8 cellular contexts compared by ENCODE assay signal in the genomic region with DNA sequence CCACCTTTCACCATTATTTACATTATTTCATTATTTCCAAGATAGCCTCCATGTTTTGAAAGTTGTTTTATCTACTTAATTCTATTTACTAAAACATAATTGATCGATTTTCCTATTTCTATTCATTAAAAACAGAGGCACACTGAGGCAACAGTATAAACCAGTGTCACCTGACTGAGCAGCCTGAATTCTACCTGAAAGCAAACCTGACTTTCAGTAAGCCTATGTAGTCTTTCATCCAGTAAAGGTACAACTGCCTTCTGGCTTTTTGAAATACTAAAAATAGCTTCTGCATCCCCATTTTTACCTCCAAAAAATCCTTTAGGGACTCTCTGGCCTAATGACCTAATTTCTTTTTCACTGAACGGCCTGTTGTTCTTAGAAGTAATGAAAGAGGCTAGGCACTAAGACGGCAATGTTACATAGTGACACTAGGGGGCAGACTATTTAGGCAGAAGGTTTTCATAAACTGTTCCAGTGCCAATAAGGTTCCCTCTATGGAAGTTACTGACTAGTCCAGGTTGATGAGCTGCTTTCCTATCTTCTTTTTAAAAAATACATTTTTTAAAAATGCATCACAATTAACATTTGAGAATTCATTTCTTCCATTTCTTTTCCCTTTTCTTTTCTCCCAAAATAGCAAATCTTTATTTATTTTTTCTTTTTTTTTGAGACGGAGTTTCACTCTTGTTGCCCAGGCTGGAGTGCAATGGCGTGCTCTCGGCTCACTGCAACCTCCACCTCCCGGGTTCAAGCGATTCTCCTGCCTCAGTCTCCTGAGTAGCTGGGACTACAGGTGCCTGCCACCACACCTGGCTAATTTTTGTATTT. TPM values are rescaled to one million over a fixed set of nuclear protein-coding genes. Genes with fewer than 3 reads are reported as not detected.
DNase-seq lines count a peak whose midpoint lies in the region; ATAC-seq and TF ChIP-seq lines count a peak whose summit lies in the region.

No MANE protein-coding gene starts in this region.

- H3K27ac Mint-ChIP-seq in GM23338 = no peak overlapping the region
- H3K27ac Mint-ChIP-seq in activated B cell treated with CpG ODN at 0.5 μM for 24 hours = no peak overlapping the region

- peaks cover 54% of the 10 kb centered on the region for H3K36me3 ChIP-seq in GM23338 (ENCODE audit: insufficient read depth)
- peaks cover 38% of the 10 kb centered on the region for H3K36me3 ChIP-seq in cardiac muscle cell

- H3K36me3 Mint-ChIP-seq in GM23338 (ENCODE audit: low read depth) (peaks cover 76% of the 10 kb centered on the region), activated B cell treated with CpG ODN at 0.5 μM for 24 hours (ENCODE audit: low read depth) (peaks cover 72% of the 10 kb centered on the region)

- no peak overlapping the region for H2AFZ ChIP-seq in GM23338

- DNase-seq in COR-L47 (lab: John Stamatoyannopoulos, UW) (peak; percentile 58), GM23338 (ENCODE audit: low spot score) (peak; percentile 86), NCI-H226 (peak; percentile 37), activated B cell treated with CpG ODN at 0.5 μM for 24 hours (no peak), cardiac muscle cell (ENCODE audit: low read depth in 1 of 2, low spot score in 1 of 2) (peak; percentile 77 to 84), pulmonary artery endothelial cell (ENCODE audit: low read depth, low spot score) (peak; percentile 47)

- TF ChIP-seq POLR2A in GM18505 (IDR thresholded peaks at IDR 0.05; ENCODE audit: borderline replicate concordance, extremely low read depth, insufficient read depth, insufficient read length) = no peak

- no peak overlapping the region for H3K27ac ChIP-seq in GM23338 (ENCODE audit: low read depth)
- H3K27ac ChIP-seq in cardiac muscle cell = no peak overlapping the region

- H3K4me3 Mint-ChIP-seq in GM23338 = no peak overlapping the region
- no peak overlapping the region for H3K4me3 Mint-ChIP-seq in activated B cell treated with CpG ODN at 0.5 μM for 24 hours

- no peaks in the 10 kb centered on the region for H3K9me3 Mint-ChIP-seq in GM23338
- H3K9me3 Mint-ChIP-seq in activated B cell treated with CpG ODN at 0.5 μM for 24 hours = no peaks in the 10 kb centered on the region

- intact Hi-C loops in activated B cell treated with CpG ODN at 0.5 μM for 24 hours (cut with micrococcal nuclease) = loop anchor here (1.0 kb wide), 3 partner anchors 66 to 348 kb away; a partner anchor contains a TSS

- H3K27me3 Mint-ChIP-seq in GM23338 (ENCODE audit: insufficient read depth, low read depth, poor library complexity) = no peaks in the 10 kb centered on the region
- no peaks in the 10 kb centered on the region for H3K27me3 Mint-ChIP-seq in activated B cell treated with CpG ODN at 0.5 μM for 24 hours

- ATAC-seq in GM23338 (peak; percentile 91), activated B cell treated with CpG ODN at 0.5 μM for 24 hours (ENCODE audit: low read depth) (peak; percentile 69), GM21528 (IDR thresholded peaks at IDR 0.05; ENCODE audit: low FRiP score, unreplicated experiment) (no peak), GM18505 (IDR thresholded peaks at IDR 0.05; ENCODE audit: unreplicated experiment) (no peak)

- no peaks in the 10 kb centered on the region for H3K79me2 ChIP-seq in GM23338 (replicated peaks; ENCODE audit: insufficient read depth)

- CTCF ChIA-PET in activated B cell treated with CpG ODN at 0.5 μM for 24 hours (lab: Charles Lee) = interaction anchor here (0.7 to 4.2 kb wide), 13 partner anchors 11 to 438 kb away, joined by 3 to 48 read pairs (median 4); no protein-coding TSS in a partner anchor

- H3K4me3 ChIP-seq in GM23338 (no peak overlapping the region), cardiac muscle cell (no peak overlapping the region)

- 0 out of 2 replicates have a peak, but pooled peaks cover 4% of the 10 kb centered on the region for H3F3A ChIP-seq in GM23338 (replicated peaks; ENCODE audit: low read depth)

- no peaks in the 10 kb centered on the region for H3K9me2 ChIP-seq in GM23338 (ENCODE audit: insufficient read depth)

- no peaks in the 10 kb centered on the region for H3K9me3 ChIP-seq in cardiac muscle cell (ENCODE audit: low read depth)

- no peak overlapping the region for H3K4me2 ChIP-seq in GM23338

- H3K27me3 ChIP-seq in GM23338 (ENCODE audit: insufficient read depth) (no peaks in the 10 kb centered on the region), cardiac muscle cell (no peaks in the 10 kb centered on the region)

- peaks cover 3% of the 10 kb centered on the region; the same call in 1 of the 2 replicates for H4K20me1 ChIP-seq in GM23338 (replicated peaks; ENCODE audit: insufficient read depth)

- 0 out of 2 replicates have a peak, but pooled peaks cover 4% of the 10 kb centered on the region for H3K4me1 ChIP-seq in GM23338 (ENCODE audit: insufficient read depth)
- H3K4me1 ChIP-seq in cardiac muscle cell (ENCODE audit: low read depth) = no peaks in the 10 kb centered on the region

- POLR2A ChIA-PET in activated B cell treated with CpG ODN at 0.5 μM for 24 hours (lab: Charles Lee) = interaction anchor here (0.5 to 1.3 kb wide), 2 partner anchors 66 to 1001 kb away, joined by 3 read pairs; a partner anchor contains a TSS

- peak; percentile 83 to 93 for TF ChIP-seq CTCF in GM23338 (conservative IDR thresholded peaks at IDR 0.05; ENCODE audit: low read depth in 2 of 2)
- peak; percentile 82 for TF ChIP-seq CTCF in activated B cell treated with CpG ODN at 0.5 μM for 24 hours (IDR thresholded peaks at IDR 0.05)
- TF ChIP-seq CTCF in cardiac muscle cell (IDR thresholded peaks at IDR 0.05; ENCODE audit: low read depth, low read length) = peak; percentile 82

- peaks cover 4% of the 10 kb centered on the region; the same call in 1 of the 3 replicates for H3K4me1 Mint-ChIP-seq in GM23338
- H3K4me1 Mint-ChIP-seq in activated B cell treated with CpG ODN at 0.5 μM for 24 hours = peaks cover 2% of the 10 kb centered on the region

TF ChIP-seq in GM23338, 12 proteins besides CTCF, POLR2A, EP300 and RAD21 (continues in another document):
- no peak for TF ChIP-seq ZNF331 (CRISPR knock-in tag; IDR thresholded peaks at IDR 0.05; ENCODE audit: low read depth)
- TF ChIP-seq POLR2AphosphoS5 (IDR thresholded peaks at IDR 0.05; ENCODE audit: low read depth) = no peak
- no peak for TF ChIP-seq NANOG (IDR thresholded peaks at IDR 0.05; ENCODE audit: borderline replicate concordance)
- TF ChIP-seq ZNF114 (CRISPR knock-in tag; IDR thresholded peaks at IDR 0.05) = no peak
- TF ChIP-seq EZH2phosphoT487 (IDR thresholded peaks at IDR 0.05; ENCODE audit: unreplicated experiment) = no peak
- TF ChIP-seq, protein P1, sequence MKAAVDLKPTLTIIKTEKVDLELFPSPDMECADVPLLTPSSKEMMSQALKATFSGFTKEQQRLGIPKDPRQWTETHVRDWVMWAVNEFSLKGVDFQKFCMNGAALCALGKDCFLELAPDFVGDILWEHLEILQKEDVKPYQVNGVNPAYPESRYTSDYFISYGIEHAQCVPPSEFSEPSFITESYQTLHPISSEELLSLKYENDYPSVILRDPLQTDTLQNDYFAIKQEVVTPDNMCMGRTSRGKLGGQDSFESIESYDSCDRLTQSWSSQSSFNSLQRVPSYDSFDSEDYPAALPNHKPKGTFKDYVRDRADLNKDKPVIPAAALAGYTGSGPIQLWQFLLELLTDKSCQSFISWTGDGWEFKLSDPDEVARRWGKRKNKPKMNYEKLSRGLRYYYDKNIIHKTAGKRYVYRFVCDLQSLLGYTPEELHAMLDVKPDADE (IDR thresholded peaks at IDR 0.05) = no peak
- no peak for TF ChIP-seq JUNB (IDR thresholded peaks at IDR 0.05; ENCODE audit: unreplicated experiment)

RNA-seq across cellular contexts. Expression of a gene that starts 17.5 kb away (rescaled TPM):
- 114 and 125 TPM in 2 replicates for total RNA-seq in GM23338 (2014; rRNA removed; shearing (Covaris generic))
- 62.4 and 65.9 TPM in 2 replicates for polyA plus RNA-seq in GM23338 (2016; fragmentation: Nextera tagmentation; extraction: Ambion mirVana)
- 116 and 143 TPM in 2 replicates for total RNA-seq in activated B cell treated with CpG ODN at 0.5 μM for 24 hours
- 85.2 and 109 TPM in 2 replicates for total RNA-seq in cardiac muscle cell
- polyA plus RNA-seq in cardiac muscle cell = 123 and 155 TPM in 2 replicates
- total RNA-seq in pulmonary artery endothelial cell = 167 and 171 TPM in 2 replicates

RNA-seq across cellular contexts. Expression of a gene that starts 38.2 kb away (rescaled TPM):
- 18.5 and 26.4 TPM in 2 replicates for total RNA-seq in GM23338 (2014; rRNA removed; shearing (Covaris generic))
- 9.5 and 10.3 TPM in 2 replicates for polyA plus RNA-seq in GM23338 (2016; fragmentation: Nextera tagmentation; extraction: Ambion mirVana)
- 19.3 and 20.5 TPM in 2 replicates for total RNA-seq in activated B cell treated with CpG ODN at 0.5 μM for 24 hours
- total RNA-seq in cardiac muscle cell = 15.0 and 18.6 TPM in 2 replicates
- 22.9 and 24.2 TPM in 2 replicates for polyA plus RNA-seq in cardiac muscle cell
- total RNA-seq in pulmonary artery endothelial cell = 26.2 and 26.3 TPM in 2 replicates

Comparison
In these comparisons a context has a peak if more than half of its experiments do, and no peak if none do; other contexts are left out.
1. ATAC-seq: peak in GM23338 (single experiment) and activated B cell treated with CpG ODN at 0.5 μM for 24 hours (single experiment); none in GM21528 (single experiment) and GM18505 (single experiment).
2. Peak in every context shown above with its lines, with median percentiles within 50 percentile points of each other: CTCF ChIP-seq.